Comparison of ENCODE assay signal across 8 cellular contexts in genomic region chr14:45201908-45202307, GRCh38. TPM values are rescaled to one million over a fixed set of nuclear protein-coding genes. Genes with fewer than 3 reads are reported as not detected.
DNase-seq lines count a peak whose midpoint lies in the region; ATAC-seq, FAIRE-seq and TF ChIP-seq lines count a peak whose summit lies in the region.

No MANE protein-coding gene starts in this region.

- ATAC-seq in HG02759 (IDR thresholded peaks at IDR 0.05; ENCODE audit: unreplicated experiment) = peak; percentile 83

- H2BK120ac ChIP-seq in H1 (replicated peaks; ENCODE audit: low read depth, low read length) = no peak overlapping the region

- no peaks in the 10 kb centered on the region for H3K4me1 ChIP-seq in H1 (replicated peaks in 1 of 4; ENCODE audit: control insufficient read depth in 3 of 4, insufficient read depth in 4 of 4, low read length in 3 of 4)

- H2AFZ ChIP-seq in H1 (ENCODE audit: low read length) = no peak overlapping the region

- peak; percentile 13 for FAIRE-seq in H1 (lab: Jason Lieb, UNC)

- peaks cover 0 to 2% of the 10 kb centered on the region in 2 experiments for H4K20me1 ChIP-seq in H1 (replicated peaks in 1 of 2; ENCODE audit: control insufficient read depth in 1 of 2, insufficient read depth in 2 of 2, low read length in 2 of 2)

- H3K9me3 ChIP-seq in H1 (ENCODE audit: insufficient read depth in 2 of 2, low read depth in 1 of 2, low read length in 1 of 2) = no peaks in the 10 kb centered on the region

- no peak overlapping the region for H2BK5ac ChIP-seq in H1 (ENCODE audit: low read depth, low read length)

- 90% methylated on average over 1 of the region's 1 CpG; no CpG with 5 or more reads in 1 of the 2 experiments for WGBS in H1 (ENCODE audit: extremely low coverage in 1 of 2, insufficient coverage in 1 of 2, insufficient read length in 1 of 2, insufficient replicate concordance in 2 of 2, low coverage in 1 of 2, low lambda C conversion rate in 2 of 2, missing lambda C conversion rate in 1 of 2), 2 experiments

- CTCF ChIA-PET in H1 (lab: Charles Lee; ENCODE audit: partially characterized antibody) = interaction anchor here (0.6 to 3.6 kb wide), 9 partner anchors 9 to 289 kb away, joined by 3 to 13 read pairs (median 4); partner anchors contain the start of gene FANCM

- peak; percentile 21 for DNase-seq in stimulated activated CD4-positive, alpha-beta T cell treated with anti-CD3 and anti-CD28 coated beads, Interleukin-15, amount 100 ng/mL, for 24 hours
- DNase-seq in stimulated activated CD4-positive, alpha-beta T cell treated with anti-CD3 and anti-CD28 coated beads, Interleukin-12 subunit alpha, Interleukin-12 subunit beta, amount 100 ng/mL, for 4 hours = no peak
- DNase-seq in NCI-H524 (lab: John Stamatoyannopoulos, UW) (peak; percentile 24 to 75), H1 (ENCODE audit: low read depth in 1 of 2, low spot score in 2 of 2) (no peak), KG1 (lab: John Stamatoyannopoulos, UW) (no peak), NCI-H146 (lab: John Stamatoyannopoulos, UW) (no peak)
- no peak for DNase-seq in activated CD8-positive, alpha-beta memory T cell treated with anti-CD3 and anti-CD28 coated beads for 24 hours

- no peak overlapping the region for H4K5ac ChIP-seq in H1 (ENCODE audit: insufficient read length, low read depth, low read length)

- no peaks in the 10 kb centered on the region for H3K79me2 ChIP-seq in H1 (ENCODE audit: control insufficient read depth in 1 of 2, insufficient read depth in 2 of 2, low read length in 2 of 2)

- no peak overlapping the region for H3K56ac ChIP-seq in H1 (replicated peaks; ENCODE audit: insufficient read length, low read depth, low read length)

- no peaks in the 10 kb centered on the region for H3K23me2 ChIP-seq in H1 (ENCODE audit: low read depth, low read length)

- H2BK15ac ChIP-seq in H1 (ENCODE audit: low read length) = no peak overlapping the region

- H4K91ac ChIP-seq in H1 (replicated peaks; ENCODE audit: insufficient read length, low read length) = no peak overlapping the region

- H3K9ac ChIP-seq in H1 (replicated peaks in 1 of 4; ENCODE audit: extremely low read depth in 1 of 4, low read depth in 3 of 4, low read length in 3 of 4) = no peak overlapping the region

- H3K27me3 ChIP-seq in H1 (replicated peaks in 1 of 4; ENCODE audit: control insufficient read depth in 3 of 4, extremely low read depth in 1 of 4, insufficient read depth in 3 of 4, low read length in 3 of 4) = no peaks in the 10 kb centered on the region

- no peak overlapping the region for H4K8ac ChIP-seq in H1 (ENCODE audit: extremely low read depth, insufficient read depth, low read length)

- TF ChIP-seq CTCF in H1 (IDR thresholded peaks at IDR 0.05; ENCODE audit: control extremely low read depth in 1 of 3, insufficient read depth in 1 of 3, low read depth in 1 of 3, low read length in 3 of 3) = peak; percentile 32 to 58 (median 56); a peak in 3 of 4 replicates

- no peaks in the 10 kb centered on the region for H3K79me1 ChIP-seq in H1 (ENCODE audit: low read depth, low read length)

- no peak overlapping the region for H3K4me2 ChIP-seq in H1 (ENCODE audit: insufficient read depth in 1 of 2, low read depth in 2 of 2, low read length in 2 of 2)

- H2BK20ac ChIP-seq in H1 (ENCODE audit: low read length) = no peak overlapping the region

- TF ChIP-seq POLR2A in H1 (IDR thresholded peaks at IDR 0.05; ENCODE audit: control extremely low read depth in 1 of 2, low read depth in 2 of 2, low read length in 2 of 2) = no peak

- no peak overlapping the region for H2BK12ac ChIP-seq in H1 (ENCODE audit: low read depth, low read length)

- no peak overlapping the region for H3K27ac ChIP-seq in H1 (ENCODE audit: low read depth, low read length)

- H3K36me3 ChIP-seq in H1 (ENCODE audit: control insufficient read depth in 2 of 4, insufficient read depth in 4 of 4, low read length in 3 of 4) = peaks cover 2 to 44% (median 9%) of the 10 kb centered on the region in 4 experiments; a peak in 3 of 8 replicates

- peak; percentile 38 to 49; a peak in 3 of 4 replicates for TF ChIP-seq RAD21 in H1 (IDR thresholded peaks at IDR 0.05 in 1 of 2, conservative IDR thresholded peaks at IDR 0.05 in 1 of 2; ENCODE audit: low read depth in 2 of 2, low read length in 2 of 2)

- no peak overlapping the region for H3K4ac ChIP-seq in H1 (replicated peaks; ENCODE audit: insufficient read length, low read depth, low read length)

- H3K23ac ChIP-seq in H1 (ENCODE audit: insufficient read length) = no peak overlapping the region

- H3K4me3 ChIP-seq in H1 (ENCODE audit: extremely low read depth in 1 of 4, insufficient read depth in 2 of 4, low read depth in 3 of 4, low read length in 4 of 4) = no peak overlapping the region

- TF ChIP-seq EP300 in H1 (IDR thresholded peaks at IDR 0.05; ENCODE audit: borderline replicate concordance in 1 of 2, low read depth in 2 of 2, low read length in 2 of 2) = no peak

- POLR2A ChIA-PET in H1 (lab: Charles Lee; ENCODE audit: partially characterized antibody) = interaction anchor here (0.8 to 1.6 kb wide), 2 partner anchors 10 kb away, joined by 3 to 5 read pairs; no protein-coding TSS in a partner anchor

- no peak overlapping the region for H2AK5ac ChIP-seq in H1 (ENCODE audit: low read depth, low read length)

- H3K14ac ChIP-seq in H1 (ENCODE audit: insufficient read length) = no peak overlapping the region

- H3K18ac ChIP-seq in H1 (ENCODE audit: extremely low read depth, low read length) = no peak overlapping the region

TF ChIP-seq in H1, 55 proteins besides CTCF, POLR2A, EP300 and RAD21:
- TF ChIP-seq POLR2AphosphoS5 (IDR thresholded peaks at IDR 0.05; ENCODE audit: low read depth, low read length) (0 out of 2 replicates have a peak, but pooled peaks have one; percentile 48), KDM5A (IDR thresholded peaks at IDR 0.05; ENCODE audit: low read length) (no peak)

RNA-seq across cellular contexts. Expression of gene MIS18BP1, which starts 51.1 kb away (rescaled TPM):
- 73.0 and 80.5 TPM in 2 replicates for total RNA-seq in H1 (2021; fragmentation: NEBNext Ultra II Directional; extraction: Animal tissue kit (Norgen Biotek cat#: 25700))
- polyA plus RNA-seq in H1 (2011; rRNA removed) = 12.8 and 13.1 TPM in 2 replicates
- 31.6 TPM for polyA plus RNA-seq in H1 (2011; cell fraction: cytosol; rRNA removed)
- polyA plus RNA-seq in H1 (2011; cell fraction: nucleus; rRNA removed) = 12.6 TPM
- 36.2 to 50.2 TPM (median 38.6 TPM) in 4 replicates for polyA plus RNA-seq in H1 (2012, experiment 1 of 2)
- 2.7 TPM for polyA plus RNA-seq in H1 (2012, experiment 2 of 2)
- 65.7 TPM for polyA plus RNA-seq in H1 (2013, experiment 1 of 2)
- 60.2 TPM for polyA plus RNA-seq in H1 (2013, experiment 2 of 2)
- polyA minus RNA-seq in H1 (2011; rRNA and poly(A)+ RNA removed) = 22.4 and 38.9 TPM in 2 replicates
- 49.8 TPM for polyA minus RNA-seq in H1 (2011; cell fraction: cytosol; rRNA and poly(A)+ RNA removed)
- polyA minus RNA-seq in H1 (2011; cell fraction: nucleus; rRNA and poly(A)+ RNA removed) = 71.2 TPM

Comparison
In these comparisons a context has a peak if more than half of its experiments do, and no peak if none do; other contexts are left out.
1. DNase-seq: peak in stimulated activated CD4-positive, alpha-beta T cell treated with anti-CD3 and anti-CD28 coated beads, Interleukin-15, amount 100 ng/mL, for 24 hours (single experiment) and NCI-H524 (2 of 2); none in stimulated activated CD4-positive, alpha-beta T cell treated with anti-CD3 and anti-CD28 coated beads, Interleukin-12 subunit alpha, Interleukin-12 subunit beta, amount 100 ng/mL, for 4 hours (single experiment), H1 (0 of 2), KG1 (single experiment), NCI-H146 (single experiment) and activated CD8-positive, alpha-beta memory T cell treated with anti-CD3 and anti-CD28 coated beads for 24 hours (single experiment).